Comparison of ENCODE assay signal across 27 cellular contexts in genomic region chr3:162710332-162711112, GRCh38.
"Had no signal": no experiment of that assay in that cellular context is flagged by ENCODE, and none has a peak within 500 bp of the region (broad histone marks: within the 10 kb centered on the region; RNA-seq: fewer than 3 reads in every experiment).

No MANE protein-coding gene starts in this region.

- H3K4me2 ChIP-seq: smooth muscle cell had no signal

- H3K4me1 ChIP-seq: heart left ventricle, parathyroid adenoma, right atrium auricular region, right lobe of liver, tibial nerve had no signal

- ATAC-seq: heart left ventricle; left lobe of liver; left ventricle myocardium superior; mucosa of descending colon; naive thymus-derived CD4-positive, alpha-beta T cell; natural killer cell treated with Interleukin-12 subunit alpha and Interleukin-12 subunit beta and Interleukin-15 and Interleukin-18, amount 100 ng/mL, for 72 hours; right lobe of liver; stimulated activated memory B cell treated with anti-CD40 and anti-IgM and Interleukin-4, amounts not matched to agents 10 μg/mL and 1 μg/mL and 100 μg/mL, for 72 hours; stimulated activated naive CD8-positive, alpha-beta T cell treated with anti-CD3 and anti-CD28 coated beads, Interleukin-15, amount 100 ng/mL, for 72 hours had no signal

- H3K36me3 ChIP-seq: heart left ventricle, neutrophil, right atrium auricular region, right lobe of liver, tibial nerve had no signal

- H3K4me3 ChIP-seq: heart left ventricle, lung, mucosa of descending colon, right atrium auricular region, right lobe of liver, smooth muscle cell, tibial nerve had no signal

- H3K27me3 ChIP-seq: heart left ventricle, neutrophil, right atrium auricular region, right lobe of liver, tibial nerve had no signal

- H3K9ac ChIP-seq: parathyroid adenoma had no signal

- FAIRE-seq: islet of Langerhans, urothelium cell line had no signal

- H2AFZ ChIP-seq: parathyroid adenoma had no signal

- H3K9me3 ChIP-seq: heart left ventricle, mucosa of descending colon, neutrophil, right atrium auricular region, right lobe of liver, tibial nerve had no signal

- H3K27ac ChIP-seq: heart left ventricle, neutrophil, parathyroid adenoma, right atrium auricular region, right lobe of liver, tibial nerve had no signal

- DNase-seq: hypothalamus; immature natural killer cell; left ventricle myocardium superior; midbrain; mucosa of descending colon; naive thymus-derived CD4-positive, alpha-beta T cell; occipital lobe; right lobe of liver; stimulated activated CD4-positive, alpha-beta T cell treated with anti-CD3 and anti-CD28 coated beads, Interleukin-1b, Interleukin-23, amount 100 ng/mL, for 48 hours; stimulated activated CD4-positive, alpha-beta T cell treated with anti-CD3 and anti-CD28 coated beads, Interleukin-2, amount 100 ng/mL, for 48 hours; stimulated activated CD4-positive, alpha-beta T cell treated with anti-CD3 and anti-CD28 coated beads, Interleukin-4, amount 100 ng/mL, for 4 hours; stimulated activated CD8-positive, alpha-beta memory T cell treated with anti-CD3 and anti-CD28 coated beads, Interleukin-4, amount 100 ng/mL, for 48 hours; stimulated activated naive CD4-positive, alpha-beta T cell treated with Interleukin-2 at 50 U/mL for 16 hours; stimulated activated naive CD8-positive, alpha-beta T cell treated with anti-CD3 and anti-CD28 coated beads, Interleukin-15, amount 100 ng/mL, for 72 hours; substantia nigra had no signal
